Comparison of ENCODE assay signal across 14 cellular contexts in the genomic region with DNA sequence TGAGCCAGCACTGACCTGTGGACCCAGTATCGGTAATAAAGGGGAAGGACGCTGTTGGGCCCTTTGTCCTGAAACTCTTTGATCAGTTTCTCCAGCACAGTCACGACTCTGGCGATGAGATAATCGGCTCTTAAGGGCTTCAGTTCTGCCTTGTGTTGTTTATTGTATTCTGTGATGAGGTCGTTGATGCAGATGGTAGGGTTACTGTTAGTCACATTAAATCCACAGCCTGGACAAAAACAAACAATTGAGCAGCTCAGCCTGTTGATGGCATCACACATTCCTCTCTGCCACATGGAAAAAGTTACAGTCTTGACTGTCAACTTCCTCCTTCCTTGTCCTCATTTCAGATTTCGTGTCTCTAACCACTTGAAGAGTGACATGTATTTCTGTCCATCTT. TPM values are rescaled to one million over a fixed set of nuclear protein-coding genes. Genes with fewer than 3 reads are reported as not detected.
DNase-seq lines count a peak whose midpoint lies in the region; ATAC-seq and TF ChIP-seq lines count a peak whose summit lies in the region.
"Had no signal": no experiment of that assay in that cellular context is flagged by ENCODE, and none has a peak within 500 bp of the region (broad histone marks: within the 10 kb centered on the region; RNA-seq: fewer than 3 reads in every experiment).

No MANE protein-coding gene starts in this region.

- H3K4me3 Mint-ChIP-seq in immature natural killer cell: no peak overlapping the region
- H3K4me3 Mint-ChIP-seq: activated naive CD8-positive, alpha-beta T cell treated with anti-CD3 and anti-CD28 coated beads, Interleukin-2, amount 10 ng/mL, durations not matched to agents 7 days and 5 days; CD4-positive, alpha-beta memory T cell; natural killer cell treated with Interleukin-12 subunit alpha and Interleukin-12 subunit beta and Interleukin-15 and Interleukin-18, amount 100 ng/mL, for 72 hours had no signal

- no peaks in the 10 kb centered on the region for H3K9me3 ChIP-seq in Panc1 (ENCODE audit: control insufficient read depth, insufficient read depth, low read depth, low read length)

- no peak for ATAC-seq in Panc1
- ATAC-seq: foreskin keratinocyte; left cardiac atrium; natural killer cell treated with Interleukin-12 subunit alpha and Interleukin-12 subunit beta and Interleukin-15 and Interleukin-18, amount 100 ng/mL, for 72 hours had no signal

- H3K9me3 Mint-ChIP-seq in immature natural killer cell: no peaks in the 10 kb centered on the region
- H3K9me3 Mint-ChIP-seq: activated naive CD8-positive, alpha-beta T cell treated with anti-CD3 and anti-CD28 coated beads, Interleukin-2, amount 10 ng/mL, durations not matched to agents 7 days and 5 days; CD4-positive, alpha-beta memory T cell; natural killer cell treated with Interleukin-12 subunit alpha and Interleukin-12 subunit beta and Interleukin-15 and Interleukin-18, amount 100 ng/mL, for 72 hours had no signal

- no peaks in the 10 kb centered on the region for H3K27me3 ChIP-seq in Panc1 (ENCODE audit: control insufficient read depth, insufficient read depth, low read length)
- H3K27me3 ChIP-seq: foreskin keratinocyte had no signal

- in situ Hi-C loops in Panc1 (cut with HindIII; ENCODE audit: low pct_unique_long_range_greater_than_20kb, low sequenced_read_pairs): no loop called here

- H3K4me1 ChIP-seq in Panc1 (ENCODE audit: control insufficient read depth, insufficient read depth, low read length): no peaks in the 10 kb centered on the region
- H3K4me1 ChIP-seq: foreskin keratinocyte had no signal

- BruUV-seq in Panc1 (replicated peaks; lab: Mats Ljungman, UMichigan): no TSS peak

- no peak overlapping the region for H3K27ac Mint-ChIP-seq in immature natural killer cell
- H3K27ac Mint-ChIP-seq: activated naive CD8-positive, alpha-beta T cell treated with anti-CD3 and anti-CD28 coated beads, Interleukin-2, amount 10 ng/mL, durations not matched to agents 7 days and 5 days; CD4-positive, alpha-beta memory T cell; natural killer cell treated with Interleukin-12 subunit alpha and Interleukin-12 subunit beta and Interleukin-15 and Interleukin-18, amount 100 ng/mL, for 72 hours had no signal

- CTCF ChIA-PET in Panc1 (lab: Charles Lee): no interaction called here

- TF ChIP-seq CTCF in HFF-Myc (IDR thresholded peaks at IDR 0.05; ENCODE audit: low read depth, low read length, missing control alignments) (no peak), Panc1 (IDR thresholded peaks at IDR 0.05) (no peak)

- H3K27me3 Mint-ChIP-seq in immature natural killer cell (ENCODE audit: low read depth in 3 of 3): peaks cover 0 to 2% (median 2%) of the 10 kb centered on the region in 3 donors
- H3K27me3 Mint-ChIP-seq: activated naive CD8-positive, alpha-beta T cell treated with anti-CD3 and anti-CD28 coated beads, Interleukin-2, amount 10 ng/mL, durations not matched to agents 7 days and 5 days; CD4-positive, alpha-beta memory T cell; natural killer cell treated with Interleukin-12 subunit alpha and Interleukin-12 subunit beta and Interleukin-15 and Interleukin-18, amount 100 ng/mL, for 72 hours had no signal

- no peaks in the 10 kb centered on the region for H3K36me3 ChIP-seq in Panc1 (ENCODE audit: control insufficient read depth, insufficient read depth, low read length)

- DNase-seq in HFF-Myc (ENCODE audit: extremely low read depth, low read depth) (peak; percentile 14), Panc1 (ENCODE audit: low read depth, low spot score) (peak; percentile 27), fibroblast of peridontal ligament (ENCODE audit: extremely low read depth) (peak; percentile 27), renal cortical epithelial cell (ENCODE audit: low read depth) (peak; percentile 55), immature natural killer cell (no peak), GDM1 (lab: John Stamatoyannopoulos, UW) (no peak), DMS 273 (lab: John Stamatoyannopoulos, UW; ENCODE audit: unreplicated experiment) (no peak)
- DNase-seq: activated naive CD8-positive, alpha-beta T cell treated with anti-CD3 and anti-CD28 coated beads, Interleukin-2, amount 10 ng/mL, durations not matched to agents 7 days and 5 days; CD4-positive, alpha-beta memory T cell; foreskin keratinocyte; left cardiac atrium; NCI-H774 had no signal

- POLR2A ChIA-PET in Panc1 (lab: Charles Lee): no interaction called here

- no peak overlapping the region for H3K27ac ChIP-seq in Panc1 (ENCODE audit: low read length)
- H3K27ac ChIP-seq: foreskin keratinocyte had no signal

- no peak overlapping the region for H3K4me3 ChIP-seq in HFF-Myc (replicated peaks; ENCODE audit: low read depth, low read length)
- H3K4me3 ChIP-seq in Panc1 (ENCODE audit: low read depth in 2 of 2, low read length in 2 of 2): no peak overlapping the region

- intact Hi-C loops in Panc1 (cut with micrococcal nuclease; ENCODE audit: unreplicated experiment): loop anchor here (10.0 kb wide), 2 partner anchors 88 to 168 kb away; no protein-coding TSS in a partner anchor

- no peaks in the 10 kb centered on the region for H3K4me1 Mint-ChIP-seq in immature natural killer cell

- H3K36me3 Mint-ChIP-seq in immature natural killer cell: peaks cover 32 to 58% (median 43%) of the 10 kb centered on the region in 3 donors
- H3K36me3 Mint-ChIP-seq: activated naive CD8-positive, alpha-beta T cell treated with anti-CD3 and anti-CD28 coated beads, Interleukin-2, amount 10 ng/mL, durations not matched to agents 7 days and 5 days had no signal

RNA-seq across cellular contexts. Expression of a gene that starts 57.6 kb away (rescaled TPM):
- total RNA-seq in Panc1 (2021; ENCODE audit: unreplicated experiment): 11.5 TPM
- 9.4 TPM for polyA plus RNA-seq in Panc1 (2012; ENCODE audit: insufficient read length)
- total RNA-seq in renal cortical epithelial cell: 4.0 and 23.1 TPM in 2 replicates
- not detected for polyA plus RNA-seq in immature natural killer cell
- total RNA-seq: activated naive CD8-positive, alpha-beta T cell treated with anti-CD3 and anti-CD28 coated beads, Interleukin-2, amount 10 ng/mL, durations not matched to agents 7 days and 5 days; CD4-positive, alpha-beta memory T cell; foreskin keratinocyte; left cardiac atrium; subcutaneous adipose tissue had no signal
- polyA plus RNA-seq: foreskin keratinocyte had no signal

Comparison
In these comparisons a context has a peak if more than half of its experiments do, and no peak if none do; other contexts are left out.
1. DNase-seq: peak in HFF-Myc (single experiment), Panc1 (single experiment), fibroblast of peridontal ligament (single experiment) and renal cortical epithelial cell (single experiment); none in immature natural killer cell (0 of 3), GDM1 (single experiment) and DMS 273 (single experiment).